Comparison of ENCODE assay signal across 16 cellular contexts in genomic region chr12:16352481-16352880, GRCh38. TPM values are rescaled to one million over a fixed set of nuclear protein-coding genes. Genes with fewer than 3 reads are reported as not detected.
DNase-seq lines count a peak whose midpoint lies in the region; ATAC-seq and TF ChIP-seq lines count a peak whose summit lies in the region.
"Had no signal": no experiment of that assay in that cellular context is flagged by ENCODE, and none has a peak within 500 bp of the region (broad histone marks: within the 10 kb centered on the region; RNA-seq: fewer than 3 reads in every experiment).

No MANE protein-coding gene starts in this region.

- H2AFZ ChIP-seq in SK-N-SH (ENCODE audit: low read depth): peak overlapping the region; percentile 45; the same call in 1 of the 2 replicates

- POLR2A ChIA-PET in SK-N-SH (lab: Yijun Ruan, JAX): no interaction called here

- H3K36me3 ChIP-seq in SK-N-SH (replicated peaks in 1 of 2; ENCODE audit: control insufficient read depth in 1 of 2, insufficient read depth in 2 of 2, low read length in 1 of 2): no peaks in the 10 kb centered on the region
- H3K36me3 ChIP-seq in subcutaneous abdominal adipose tissue (ENCODE audit: control insufficient read depth in 5 of 5, insufficient read depth in 5 of 5, low read length in 5 of 5): peaks cover 9 to 24% (median 19%) of the 10 kb centered on the region in 5 donors
- H3K36me3 ChIP-seq: heart left ventricle, prostate gland, tibial artery had no signal

- no peak for TF ChIP-seq RAD21 in SK-N-SH (IDR thresholded peaks at IDR 0.05; ENCODE audit: low read length)

- TF ChIP-seq EP300 in SK-N-SH (IDR thresholded peaks at IDR 0.05; ENCODE audit: borderline replicate concordance in 1 of 2, low read depth in 1 of 2, low read length in 1 of 2): no peak

- no peak overlapping the region for H3K27ac ChIP-seq in SK-N-SH (ENCODE audit: low read depth in 2 of 2, low read length in 1 of 2)
- peak overlapping the region; percentile 99 for H3K27ac ChIP-seq in subcutaneous abdominal adipose tissue (ENCODE audit: low read depth, low read length)
- H3K27ac ChIP-seq: 22Rv1, heart left ventricle, prostate gland, tibial artery had no signal

- H3K4me1 ChIP-seq in SK-N-SH (ENCODE audit: control insufficient read depth in 1 of 2, insufficient read depth in 2 of 2, low read depth in 1 of 2, low read length in 1 of 2) (no peaks in the 10 kb centered on the region), subcutaneous abdominal adipose tissue (ENCODE audit: control insufficient read depth in 5 of 5, insufficient read depth in 5 of 5, low read length in 5 of 5) (peaks cover 7 to 75% (median 43%) of the 10 kb centered on the region in 5 donors)
- H3K4me1 ChIP-seq: prostate gland had no signal

- DNase-seq in SK-N-SH: no peak
- peak; percentile 36 for DNase-seq in astrocyte of the hippocampus (ENCODE audit: low read depth, low spot score)
- peak; percentile 37 for DNase-seq in fibroblast of villous mesenchyme (ENCODE audit: low read depth)
- no peak for DNase-seq in activated effector memory CD4-positive, alpha-beta T cell treated with Interleukin-2 at 50 U/mL for 16 hours
- no peak for DNase-seq in NCI-H446 treated with DMSO at 0.1 percent for 48 hours (lab: John Stamatoyannopoulos, UW)
- no peak for DNase-seq in iPS-NIHi11 (ENCODE audit: low spot score)
- DNase-seq: heart left ventricle; NCI-H1105; NCI-H345; stimulated activated CD4-positive, alpha-beta T cell treated with anti-CD3 and anti-CD28 coated beads, Interleukin-2, amount 100 ng/mL, for 24 hours; stimulated activated CD8-positive, alpha-beta memory T cell treated with anti-CD3 and anti-CD28 coated beads, Interleukin-4, amount 100 ng/mL, for 48 hours; tibial artery had no signal

- H3K79me2 ChIP-seq in SK-N-SH (ENCODE audit: insufficient read depth): no peaks in the 10 kb centered on the region

- 4% methylated on average over 1 of the region's 1 CpG for WGBS in SK-N-SH (ENCODE audit: low lambda C conversion rate)

- no peak overlapping the region for H3K4me2 ChIP-seq in SK-N-SH

- H3F3A ChIP-seq in SK-N-SH (replicated peaks; ENCODE audit: insufficient read depth): no peaks in the 10 kb centered on the region

- H3K27me3 ChIP-seq in SK-N-SH (ENCODE audit: insufficient read depth): no peaks in the 10 kb centered on the region
- no peaks in the 10 kb centered on the region for H3K27me3 ChIP-seq in subcutaneous abdominal adipose tissue (ENCODE audit: control insufficient read depth in 5 of 5, insufficient read depth in 4 of 5, low read length in 5 of 5)

- no peaks in the 10 kb centered on the region for H4K20me1 ChIP-seq in SK-N-SH (ENCODE audit: insufficient read depth)

- H3K9me2 ChIP-seq in SK-N-SH: no peaks in the 10 kb centered on the region

- H3K9me3 ChIP-seq in SK-N-SH (no peaks in the 10 kb centered on the region), subcutaneous abdominal adipose tissue (ENCODE audit: control insufficient read depth in 5 of 5, low read length in 5 of 5) (no peaks in the 10 kb centered on the region)
- H3K9me3 ChIP-seq: heart left ventricle, prostate gland, tibial artery had no signal

- TF ChIP-seq CTCF in SK-N-SH (IDR thresholded peaks at IDR 0.05) (no peak), fibroblast of villous mesenchyme (IDR thresholded peaks at IDR 0.05; ENCODE audit: insufficient read depth, low read depth, low read length) (no peak)

- H3K9ac ChIP-seq in SK-N-SH (no peak overlapping the region), subcutaneous abdominal adipose tissue (ENCODE audit: low read length in 5 of 5) (peak overlapping the region in 2 of 5 donors; percentile 49 to 100)

- no peak for ATAC-seq in SK-N-SH treated with all-trans-retinoic acid at 6 μM for 48 hours
- ATAC-seq: heart left ventricle had no signal

- CTCF ChIA-PET in SK-N-SH (lab: Yijun Ruan, JAX): interaction anchor here (0.8 kb wide), 1 partner anchor 370 kb away, joined by 3 read pairs; no protein-coding TSS in a partner anchor

- H3K4me3 ChIP-seq in SK-N-SH (ENCODE audit: low read depth in 2 of 2, low read length in 1 of 2) (no peak overlapping the region), fibroblast of villous mesenchyme (ENCODE audit: low read depth, low read length) (no peak overlapping the region), subcutaneous abdominal adipose tissue (ENCODE audit: low read depth in 1 of 5, low read length in 5 of 5) (peak overlapping the region in 3 of 5 donors; percentile 34 to 52 (median 38))
- H3K4me3 ChIP-seq: heart left ventricle, prostate gland, tibial artery had no signal

TF ChIP-seq in SK-N-SH, 30 proteins besides CTCF, POLR2A, EP300 and RAD21:
- TF ChIP-seq FOSL2 (IDR thresholded peaks at IDR 0.05; ENCODE audit: borderline replicate concordance, low read depth) (no peak), NFIC (IDR thresholded peaks at IDR 0.05; ENCODE audit: borderline replicate concordance) (no peak), PBX3 (IDR thresholded peaks at IDR 0.05) (no peak), FOXJ3 (CRISPR knock-in tag; IDR thresholded peaks at IDR 0.05) (no peak)
TF ChIP-seq in SK-N-SH: peak in this region for 0.

TF ChIP-seq in SK-N-SH treated with all-trans-retinoic acid at 6 μM for 48 hours, 23 proteins besides CTCF, POLR2A, EP300 and RAD21 (continues in another document):
- TF ChIP-seq TCF4 (CRISPR knock-in tag; IDR thresholded peaks at IDR 0.05; ENCODE audit: borderline replicate concordance) (no peak), ZFP30 (CRISPR knock-in tag; IDR thresholded peaks at IDR 0.05) (no peak), ZFP3 (CRISPR knock-in tag; IDR thresholded peaks at IDR 0.05) (no peak), SNAI2 (CRISPR knock-in tag; IDR thresholded peaks at IDR 0.05) (no peak), ISL1 (CRISPR knock-in tag; IDR thresholded peaks at IDR 0.05) (no peak), TOX (CRISPR knock-in tag; IDR thresholded peaks at IDR 0.05; ENCODE audit: borderline replicate concordance) (no peak), RARB (CRISPR knock-in tag; IDR thresholded peaks at IDR 0.05) (no peak), CSDC2 (CRISPR knock-in tag; IDR thresholded peaks at IDR 0.05) (no peak), GLIS3 (CRISPR knock-in tag; IDR thresholded peaks at IDR 0.05) (no peak)
- TF ChIP-seq, protein P1, sequence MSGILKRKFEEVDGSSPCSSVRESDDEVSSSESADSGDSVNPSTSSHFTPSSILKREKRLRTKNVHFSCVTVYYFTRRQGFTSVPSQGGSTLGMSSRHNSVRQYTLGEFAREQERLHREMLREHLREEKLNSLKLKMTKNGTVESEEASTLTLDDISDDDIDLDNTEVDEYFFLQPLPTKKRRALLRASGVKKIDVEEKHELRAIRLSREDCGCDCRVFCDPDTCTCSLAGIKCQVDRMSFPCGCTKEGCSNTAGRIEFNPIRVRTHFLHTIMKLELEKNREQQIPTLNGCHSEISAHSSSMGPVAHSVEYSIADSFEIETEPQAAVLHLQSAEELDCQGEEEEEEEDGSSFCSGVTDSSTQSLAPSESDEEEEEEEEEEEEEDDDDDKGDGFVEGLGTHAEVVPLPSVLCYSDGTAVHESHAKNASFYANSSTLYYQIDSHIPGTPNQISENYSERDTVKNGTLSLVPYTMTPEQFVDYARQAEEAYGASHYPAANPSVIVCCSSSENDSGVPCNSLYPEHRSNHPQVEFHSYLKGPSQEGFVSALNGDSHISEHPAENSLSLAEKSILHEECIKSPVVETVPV (CRISPR knock-in tag; IDR thresholded peaks at IDR 0.05): no peak
- TF ChIP-seq, protein P2, sequence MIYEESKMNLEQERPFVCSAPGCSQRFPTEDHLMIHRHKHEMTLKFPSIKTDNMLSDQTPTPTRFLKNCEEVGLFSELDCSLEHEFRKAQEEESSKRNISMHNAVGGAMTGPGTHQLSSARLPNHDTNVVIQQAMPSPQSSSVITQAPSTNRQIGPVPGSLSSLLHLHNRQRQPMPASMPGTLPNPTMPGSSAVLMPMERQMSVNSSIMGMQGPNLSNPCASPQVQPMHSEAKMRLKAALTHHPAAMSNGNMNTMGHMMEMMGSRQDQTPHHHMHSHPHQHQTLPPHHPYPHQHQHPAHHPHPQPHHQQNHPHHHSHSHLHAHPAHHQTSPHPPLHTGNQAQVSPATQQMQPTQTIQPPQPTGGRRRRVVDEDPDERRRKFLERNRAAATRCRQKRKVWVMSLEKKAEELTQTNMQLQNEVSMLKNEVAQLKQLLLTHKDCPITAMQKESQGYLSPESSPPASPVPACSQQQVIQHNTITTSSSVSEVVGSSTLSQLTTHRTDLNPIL (CRISPR knock-in tag; IDR thresholded peaks at IDR 0.05; ENCODE audit: low read depth): no peak
- TF ChIP-seq, protein P3, sequence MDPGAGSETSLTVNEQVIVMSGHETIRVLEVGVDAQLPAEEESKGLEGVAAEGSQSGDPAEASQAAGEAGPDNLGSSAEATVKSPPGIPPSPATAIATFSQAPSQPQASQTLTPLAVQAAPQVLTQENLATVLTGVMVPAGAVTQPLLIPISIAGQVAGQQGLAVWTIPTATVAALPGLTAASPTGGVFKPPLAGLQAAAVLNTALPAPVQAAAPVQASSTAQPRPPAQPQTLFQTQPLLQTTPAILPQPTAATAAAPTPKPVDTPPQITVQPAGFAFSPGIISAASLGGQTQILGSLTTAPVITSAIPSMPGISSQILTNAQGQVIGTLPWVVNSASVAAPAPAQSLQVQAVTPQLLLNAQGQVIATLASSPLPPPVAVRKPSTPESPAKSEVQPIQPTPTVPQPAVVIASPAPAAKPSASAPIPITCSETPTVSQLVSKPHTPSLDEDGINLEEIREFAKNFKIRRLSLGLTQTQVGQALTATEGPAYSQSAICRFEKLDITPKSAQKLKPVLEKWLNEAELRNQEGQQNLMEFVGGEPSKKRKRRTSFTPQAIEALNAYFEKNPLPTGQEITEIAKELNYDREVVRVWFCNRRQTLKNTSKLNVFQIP (CRISPR knock-in tag; IDR thresholded peaks at IDR 0.05; ENCODE audit: borderline replicate concordance, low read depth): no peak

RNA-seq across cellular contexts. Expression of gene MGST1, which starts 5.0 kb away (rescaled TPM):
- 4.8 and 7.1 TPM in 2 replicates for polyA plus RNA-seq in SK-N-SH (2012; rRNA removed)
- polyA plus RNA-seq in SK-N-SH (2012; cell fraction: cytosol; rRNA removed): 8.0 and 9.5 TPM in 2 replicates
- 2.0 and 2.7 TPM in 2 replicates for polyA plus RNA-seq in SK-N-SH (2012; cell fraction: nucleus; rRNA removed)
- 92.8 and 169 TPM in 2 replicates for total RNA-seq in fibroblast of villous mesenchyme

Comparison
In these comparisons a context has a peak if more than half of its experiments do, and no peak if none do; other contexts are left out.
1. DNase-seq: peak in astrocyte of the hippocampus (single experiment) and fibroblast of villous mesenchyme (single experiment); none in SK-N-SH (single experiment), activated effector memory CD4-positive, alpha-beta T cell treated with Interleukin-2 at 50 U/mL for 16 hours (single experiment), NCI-H446 treated with DMSO at 0.1 percent for 48 hours (single experiment) and iPS-NIHi11 (single experiment).
2. H3K4me3 ChIP-seq: peak in subcutaneous abdominal adipose tissue (3 of 5); none in SK-N-SH (0 of 2) and fibroblast of villous mesenchyme (single experiment).